19 cellular contexts compared by ENCODE assay signal in genomic region chr6:95143408-95144180, GRCh38.
"Had no signal": no experiment of that assay in that cellular context is flagged by ENCODE, and none has a peak within 500 bp of the region (broad histone marks: within the 10 kb centered on the region; RNA-seq: fewer than 3 reads in every experiment).

No MANE protein-coding gene starts in this region.

- H3K9me3 ChIP-seq: adrenal gland, breast epithelium, tibial artery had no signal

- H3K4me3 ChIP-seq: adrenal gland, breast epithelium, coronary artery, tibial artery had no signal

- ATAC-seq: activated naive CD4-positive, alpha-beta T cell treated with anti-CD3 and anti-CD28 coated beads, Interleukin-2, amount 50 U/mL, for 72 hours; activated T-cell treated with anti-CD3 and anti-CD28 coated beads, Interleukin-2, amount 50 U/mL, for 72 hours; stimulated activated naive CD8-positive, alpha-beta T cell treated with anti-CD3 and anti-CD28 coated beads, Interleukin-15, Interleukin-2, amounts not matched to agents 100 U/mL and 50 U/mL, for 24 hours had no signal

- DNase-seq: activated CD4-positive, alpha-beta T cell treated with anti-CD3 and anti-CD28 coated beads for 1 hour; activated CD4-positive, alpha-beta T cell treated with anti-CD3 and anti-CD28 coated beads, Interleukin-2, amount 50 U/mL, for 4 hours; activated effector memory CD4-positive, alpha-beta T cell treated with anti-CD3 and anti-CD28 coated beads, Interleukin-2, amount 50 U/mL, for 16 hours; activated T-cell treated with anti-CD3 and anti-CD28 coated beads, Interleukin-2, amount 50 U/mL, for 72 hours; adrenal gland; erythroblast; foreskin melanocyte; head of caudate nucleus; occipital lobe; posterior cingulate gyrus; stimulated activated CD4-positive, alpha-beta T cell treated with anti-CD3 and anti-CD28 coated beads, Interleukin-12 subunit alpha, Interleukin-12 subunit beta, amount 100 ng/mL, for 4 hours; stimulated activated CD4-positive, alpha-beta T cell treated with anti-CD3 and anti-CD28 coated beads, Interleukin-1b, Interleukin-23, amount 100 ng/mL, for 48 hours; stimulated activated naive CD8-positive, alpha-beta T cell treated with anti-CD3 and anti-CD28 coated beads, Interleukin-15, Interleukin-2, amounts not matched to agents 100 U/mL and 50 U/mL, for 24 hours; substantia nigra; T1000; tibial artery had no signal

- H3K27ac ChIP-seq: adrenal gland, breast epithelium, coronary artery, tibial artery had no signal

- H3K27me3 ChIP-seq: adrenal gland, breast epithelium, tibial artery had no signal

- H3K36me3 ChIP-seq: adrenal gland, breast epithelium, tibial artery had no signal
